In genomic region chr10:131250454-131251145, GRCh38 we compare ENCODE assay signal across 19 cellular contexts.
DNase-seq lines count a peak whose midpoint lies in the region; ATAC-seq, FAIRE-seq and TF ChIP-seq lines count a peak whose summit lies in the region.
"Had no signal": no experiment of that assay in that cellular context is flagged by ENCODE, and none has a peak within 500 bp of the region (broad histone marks: within the 10 kb centered on the region; RNA-seq: fewer than 3 reads in every experiment).

No MANE protein-coding gene starts in this region.

- H3K4me1 ChIP-seq in H1 (replicated peaks in 1 of 4; ENCODE audit: control insufficient read depth in 3 of 4, insufficient read depth in 4 of 4, low read length in 3 of 4) (peaks cover 0 to 10% (median 6%) of the 10 kb centered on the region in 4 experiments; a peak in 5 of 7 replicates), neuronal stem cell (ENCODE audit: control insufficient read depth in 2 of 2, insufficient read depth in 1 of 2, low read depth in 1 of 2, low read length in 2 of 2) (peaks cover 0 to 13% of the 10 kb centered on the region in 2 donors), upper lobe of right lung (no peaks in the 10 kb centered on the region)
- H3K4me1 ChIP-seq: A549 had no signal

- H3K4me2 ChIP-seq in H1 (ENCODE audit: insufficient read depth in 1 of 2, low read depth in 2 of 2, low read length in 2 of 2) (no peak overlapping the region), neuronal stem cell (ENCODE audit: insufficient read depth, low read length, poor library complexity, severe bottlenecking) (no peak overlapping the region)
- H3K4me2 ChIP-seq: A549, KMS-11 had no signal

- intact Hi-C loops in upper lobe of right lung (cut with DNase I): no loop called here

- H2BK120ac ChIP-seq in H1 (replicated peaks; ENCODE audit: low read depth, low read length) (no peak overlapping the region), neuronal stem cell (ENCODE audit: low read depth, low read length) (no peak overlapping the region)

- TF ChIP-seq POLR2A in H1 (IDR thresholded peaks at IDR 0.05; ENCODE audit: control extremely low read depth in 1 of 2, low read depth in 2 of 2, low read length in 2 of 2): no peak

- H3K23me2 ChIP-seq in H1 (ENCODE audit: low read depth, low read length): peaks cover 5% of the 10 kb centered on the region; the same call in 1 of the 2 replicates

- no peak overlapping the region for H2BK20ac ChIP-seq in H1 (ENCODE audit: low read length)

- H3K27me3 ChIP-seq in H1 (replicated peaks in 1 of 4; ENCODE audit: control insufficient read depth in 3 of 4, extremely low read depth in 1 of 4, insufficient read depth in 3 of 4, low read length in 3 of 4): no peaks in the 10 kb centered on the region
- H3K27me3 ChIP-seq in neuronal stem cell (ENCODE audit: control insufficient read depth in 3 of 3, insufficient read depth in 3 of 3, low read depth in 1 of 3, low read length in 3 of 3): no peaks in the 10 kb centered on the region
- peaks cover 32% of the 10 kb centered on the region for H3K27me3 ChIP-seq in upper lobe of right lung

- H4K91ac ChIP-seq in H1 (replicated peaks; ENCODE audit: insufficient read length, low read length) (peak overlapping the region; percentile 29), neuronal stem cell (ENCODE audit: low read depth, low read length, poor library complexity) (no peak overlapping the region)

- TF ChIP-seq EP300 in H1 (IDR thresholded peaks at IDR 0.05; ENCODE audit: borderline replicate concordance in 1 of 2, low read depth in 2 of 2, low read length in 2 of 2): no peak

- peak; percentile 18 for ATAC-seq in activated naive CD8-positive, alpha-beta T cell treated with anti-CD3 and anti-CD28 coated beads, Interleukin-2, amount 50 U/mL, for 24 hours
- no peak for ATAC-seq in upper lobe of right lung
- no peak for ATAC-seq in GM19452 (IDR thresholded peaks at IDR 0.05; ENCODE audit: unreplicated experiment)

- H3K27me3 Mint-ChIP-seq in activated naive CD8-positive, alpha-beta T cell treated with anti-CD3 and anti-CD28 coated beads, Interleukin-2, amount 50 U/mL, for 24 hours: peaks cover 1% of the 10 kb centered on the region
- peaks cover 16% of the 10 kb centered on the region for H3K27me3 Mint-ChIP-seq in activated naive CD8-positive, alpha-beta T cell treated with anti-CD3 and anti-CD28 coated beads for 36 hours

- H2BK15ac ChIP-seq in H1 (ENCODE audit: low read length) (0 out of 2 replicates have a peak overlapping the region, but pooled peaks have one; percentile 46), neuronal stem cell (ENCODE audit: low read length) (no peak overlapping the region)

- H3K9me3 ChIP-seq in H1 (ENCODE audit: insufficient read depth in 2 of 2, low read depth in 1 of 2, low read length in 1 of 2) (no peaks in the 10 kb centered on the region), neuronal stem cell (replicated peaks in 1 of 2; ENCODE audit: control insufficient read depth in 2 of 2, insufficient read depth in 1 of 2, low read depth in 1 of 2, low read length in 2 of 2) (no peaks in the 10 kb centered on the region), upper lobe of right lung (no peaks in the 10 kb centered on the region)
- H3K9me3 ChIP-seq: A549, MG63 had no signal

- no peaks in the 10 kb centered on the region for H3K36me3 ChIP-seq in H1 (ENCODE audit: control insufficient read depth in 2 of 4, insufficient read depth in 4 of 4, low read length in 3 of 4)
- H3K36me3 ChIP-seq in neuronal stem cell (replicated peaks in 1 of 2; ENCODE audit: control insufficient read depth in 2 of 2, insufficient read depth in 2 of 2, low read length in 2 of 2): no peaks in the 10 kb centered on the region
- no peaks in the 10 kb centered on the region for H3K36me3 ChIP-seq in upper lobe of right lung
- H3K36me3 ChIP-seq: MG63 had no signal

- TF ChIP-seq CTCF in H1 (IDR thresholded peaks at IDR 0.05; ENCODE audit: control extremely low read depth in 1 of 3, insufficient read depth in 1 of 3, low read depth in 1 of 3, low read length in 3 of 3) (no peak), upper lobe of right lung (IDR thresholded peaks at IDR 0.05) (no peak)

- no peak for TF ChIP-seq RAD21 in H1 (IDR thresholded peaks at IDR 0.05 in 1 of 2, conservative IDR thresholded peaks at IDR 0.05 in 1 of 2; ENCODE audit: low read depth in 2 of 2, low read length in 2 of 2)

- no peak overlapping the region for H3K4ac ChIP-seq in H1 (replicated peaks; ENCODE audit: insufficient read length, low read depth, low read length)
- H3K4ac ChIP-seq in neuronal stem cell (ENCODE audit: low read length): no peak overlapping the region

- no peak overlapping the region for H3K27ac ChIP-seq in H1 (ENCODE audit: low read depth, low read length)
- H3K27ac ChIP-seq in neuronal stem cell (replicated peaks; ENCODE audit: low read length): no peak overlapping the region
- no peak overlapping the region for H3K27ac ChIP-seq in upper lobe of right lung
- H3K27ac ChIP-seq: A549, KMS-11 had no signal

- H3K18ac ChIP-seq in H1 (ENCODE audit: extremely low read depth, low read length) (no peak overlapping the region), neuronal stem cell (ENCODE audit: low read length) (peak overlapping the region; percentile 15)

- peaks cover 4% of the 10 kb centered on the region; the same call in 1 of the 2 replicates for H3K79me1 ChIP-seq in H1 (ENCODE audit: low read depth, low read length)
- H3K79me1 ChIP-seq in neuronal stem cell (ENCODE audit: low read depth, low read length): no peaks in the 10 kb centered on the region

- H3K79me2 ChIP-seq in H1 (ENCODE audit: control insufficient read depth in 1 of 2, insufficient read depth in 2 of 2, low read length in 2 of 2): no peaks in the 10 kb centered on the region

- H3K23ac ChIP-seq in H1 (ENCODE audit: insufficient read length) (no peak overlapping the region), neuronal stem cell (ENCODE audit: low read depth, low read length, poor library complexity) (no peak overlapping the region)

- H2BK12ac ChIP-seq in H1 (ENCODE audit: low read depth, low read length) (peak overlapping the region; percentile 9; the same call in 1 of the 2 replicates), neuronal stem cell (ENCODE audit: low read length) (peak overlapping the region; percentile 53)

- no peaks in the 10 kb centered on the region for H3K4me1 Mint-ChIP-seq in activated naive CD8-positive, alpha-beta T cell treated with anti-CD3 and anti-CD28 coated beads, Interleukin-2, amount 50 U/mL, for 24 hours
- no peaks in the 10 kb centered on the region for H3K4me1 Mint-ChIP-seq in activated naive CD8-positive, alpha-beta T cell treated with anti-CD3 and anti-CD28 coated beads for 36 hours

- H3K9ac ChIP-seq in H1 (replicated peaks in 1 of 4; ENCODE audit: extremely low read depth in 1 of 4, low read depth in 3 of 4, low read length in 3 of 4) (no peak overlapping the region), neuronal stem cell (ENCODE audit: low read depth, low read length, poor library complexity) (no peak overlapping the region)
- H3K9ac ChIP-seq: KMS-11 had no signal

- no peak overlapping the region for H3K4me3 ChIP-seq in H1 (ENCODE audit: extremely low read depth in 1 of 4, insufficient read depth in 2 of 4, low read depth in 3 of 4, low read length in 4 of 4)
- no peak overlapping the region for H3K4me3 ChIP-seq in neuronal stem cell (ENCODE audit: low read length in 2 of 2)
- no peak overlapping the region for H3K4me3 ChIP-seq in upper lobe of right lung
- H3K4me3 ChIP-seq: A549, MG63 had no signal

- no peak overlapping the region for H3K14ac ChIP-seq in H1 (ENCODE audit: insufficient read length)
- no peak overlapping the region for H3K14ac ChIP-seq in neuronal stem cell (ENCODE audit: low read length)

- FAIRE-seq in H1 (lab: Jason Lieb, UNC): no peak
- FAIRE-seq: A549, D721Med, GM12892 had no signal

- no peak for DNase-seq in activated naive CD8-positive, alpha-beta T cell treated with anti-CD3 and anti-CD28 coated beads, Interleukin-2, amount 50 U/mL, for 24 hours
- DNase-seq in activated naive CD8-positive, alpha-beta T cell treated with anti-CD3 and anti-CD28 coated beads for 36 hours: no peak
- no peak for DNase-seq in H1 (ENCODE audit: low read depth in 1 of 2, low spot score in 2 of 2)
- no peak for DNase-seq in neuronal stem cell (ENCODE audit: low spot score)
- DNase-seq in upper lobe of right lung: peak; percentile 54
- DNase-seq in NK-92 (lab: John Stamatoyannopoulos, UW; ENCODE audit: unreplicated experiment): no peak
- DNase-seq in superior temporal gyrus (ENCODE audit: extremely low spot score): no peak
- DNase-seq: GDM1; GOT3; MG63; NCI-H187; NCI-H524; NK-92 treated with Interleukin-12 subunit alpha and Interleukin-12 subunit beta, amount 100 ng/mL, for 24 hours; OCI-M1 had no signal

- H2BK5ac ChIP-seq in H1 (ENCODE audit: low read depth, low read length) (no peak overlapping the region), neuronal stem cell (ENCODE audit: low read length) (no peak overlapping the region)

- H3K4me3 Mint-ChIP-seq in activated naive CD8-positive, alpha-beta T cell treated with anti-CD3 and anti-CD28 coated beads, Interleukin-2, amount 50 U/mL, for 24 hours: no peak overlapping the region
- H3K4me3 Mint-ChIP-seq in activated naive CD8-positive, alpha-beta T cell treated with anti-CD3 and anti-CD28 coated beads for 36 hours: no peak overlapping the region

- H3K36me3 Mint-ChIP-seq in activated naive CD8-positive, alpha-beta T cell treated with anti-CD3 and anti-CD28 coated beads, Interleukin-2, amount 50 U/mL, for 24 hours (ENCODE audit: low read depth): no peaks in the 10 kb centered on the region
- H3K36me3 Mint-ChIP-seq in activated naive CD8-positive, alpha-beta T cell treated with anti-CD3 and anti-CD28 coated beads for 36 hours: no peaks in the 10 kb centered on the region

- H3K27ac Mint-ChIP-seq in activated naive CD8-positive, alpha-beta T cell treated with anti-CD3 and anti-CD28 coated beads, Interleukin-2, amount 50 U/mL, for 24 hours: no peak overlapping the region
- H3K27ac Mint-ChIP-seq in activated naive CD8-positive, alpha-beta T cell treated with anti-CD3 and anti-CD28 coated beads for 36 hours: no peak overlapping the region

- CTCF ChIA-PET in H1 (lab: Charles Lee; ENCODE audit: partially characterized antibody): interaction anchor here (1.0 to 1.4 kb wide), 3 partner anchors 7 to 109 kb away, joined by 3 to 4 read pairs (median 3); no protein-coding TSS in a partner anchor

- H3K9me3 Mint-ChIP-seq in activated naive CD8-positive, alpha-beta T cell treated with anti-CD3 and anti-CD28 coated beads, Interleukin-2, amount 50 U/mL, for 24 hours: no peaks in the 10 kb centered on the region
- no peaks in the 10 kb centered on the region for H3K9me3 Mint-ChIP-seq in activated naive CD8-positive, alpha-beta T cell treated with anti-CD3 and anti-CD28 coated beads for 36 hours

- WGBS in H1 (ENCODE audit: extremely low coverage in 1 of 2, insufficient coverage in 1 of 2, insufficient read length in 1 of 2, insufficient replicate concordance in 2 of 2, low coverage in 1 of 2, low lambda C conversion rate in 2 of 2, missing lambda C conversion rate in 1 of 2), 2 experiments: 91% methylated on average over 18 of the region's 18 CpGs; no CpG with 5 or more reads in 1 of the 2 experiments
- no CpG with 5 or more reads among the region's 18 CpGs for WGBS in neuronal stem cell (ENCODE audit: extremely low coverage in 2 of 2, insufficient read length in 2 of 2, insufficient replicate concordance in 1 of 2), 2 donors

- H2AK5ac ChIP-seq in H1 (ENCODE audit: low read depth, low read length) (no peak overlapping the region), neuronal stem cell (ENCODE audit: low read depth, low read length) (peak overlapping the region; percentile 34)

- no peak overlapping the region for H3K56ac ChIP-seq in H1 (replicated peaks; ENCODE audit: insufficient read length, low read depth, low read length)

- 0 out of 2 replicates have a peak overlapping the region, but pooled peaks have one; percentile 6 for H4K8ac ChIP-seq in H1 (ENCODE audit: extremely low read depth, insufficient read depth, low read length)
- no peak overlapping the region for H4K8ac ChIP-seq in neuronal stem cell (ENCODE audit: low read depth, low read length)

- H2AFZ ChIP-seq in H1 (ENCODE audit: low read length): no peak overlapping the region
- H2AFZ ChIP-seq in neuronal stem cell (ENCODE audit: low read length): no peak overlapping the region

- POLR2A ChIA-PET in H1 (lab: Charles Lee; ENCODE audit: partially characterized antibody): no interaction called here

- peaks cover 0 to 3% of the 10 kb centered on the region in 2 experiments for H4K20me1 ChIP-seq in H1 (replicated peaks in 1 of 2; ENCODE audit: control insufficient read depth in 1 of 2, insufficient read depth in 2 of 2, low read length in 2 of 2)

- no peak overlapping the region for H4K5ac ChIP-seq in H1 (ENCODE audit: insufficient read length, low read depth, low read length)
